In genomic region chr12:113467514-113468364, GRCh38 we compare ENCODE assay signal across 11 cellular contexts. TPM values are rescaled to one million over a fixed set of nuclear protein-coding genes. Genes with fewer than 3 reads are reported as not detected.
DNase-seq lines count a peak whose midpoint lies in the region; ATAC-seq, FAIRE-seq and TF ChIP-seq lines count a peak whose summit lies in the region.
"Had no signal": no experiment of that assay in that cellular context is flagged by ENCODE, and none has a peak within 500 bp of the region (broad histone marks: within the 10 kb centered on the region; RNA-seq: fewer than 3 reads in every experiment).

No MANE protein-coding gene starts in this region.

- intact Hi-C loops in left ventricle myocardium inferior (cut with micrococcal nuclease) (no loop called here), left ventricle myocardium superior (cut with micrococcal nuclease) (no loop called here), vagina (cut with DNase I) (loop anchor here (10.0 kb wide), 1 partner anchor 437 kb away; no protein-coding TSS in a partner anchor)

- H3K4me3 ChIP-seq in left ventricle myocardium inferior = peak overlapping the region; percentile 63
- peak overlapping the region; percentile 69 for H3K4me3 ChIP-seq in bronchial epithelial cell (ENCODE audit: low read depth, low read length)
- peak overlapping the region in 1 of 2 experiments; percentile 66 for H3K4me3 ChIP-seq in mesenchymal stem cell (ENCODE audit: insufficient read depth in 1 of 2, low read depth in 1 of 2, low read length in 2 of 2)
- H3K4me3 ChIP-seq in vagina = peak overlapping the region; percentile 15 to 29

- ATAC-seq in left ventricle myocardium superior (no peak), GM18498 (IDR thresholded peaks at IDR 0.05; ENCODE audit: unreplicated experiment) (no peak)

- DNase-seq in left ventricle myocardium inferior (no peak), left ventricle myocardium superior (no peak), bronchial epithelial cell (ENCODE audit: low read depth) (peak; percentile 49), mesenchymal stem cell (no peak), vagina (ENCODE audit: extremely low spot score in 2 of 2) (no peak), DMS 273 treated with DMSO at 0.1 percent for 48 hours (lab: John Stamatoyannopoulos, UW) (no peak), substantia nigra (lab: John Stamatoyannopoulos, UW) (no peak)
- DNase-seq: activated CD4-positive, alpha-beta T cell treated with anti-CD3 and anti-CD28 coated beads for 1 hour; foreskin melanocyte; NCI-H345 had no signal

- H3K36me3 ChIP-seq in left ventricle myocardium inferior (no peaks in the 10 kb centered on the region), bronchial epithelial cell (ENCODE audit: control insufficient read depth, insufficient read depth, low read length) (no peaks in the 10 kb centered on the region), mesenchymal stem cell (ENCODE audit: control insufficient read depth in 1 of 2, insufficient read depth in 2 of 2, low read depth in 1 of 2, low read length in 2 of 2) (no peaks in the 10 kb centered on the region), vagina (no peaks in the 10 kb centered on the region)

- no peak overlapping the region for H2BK120ac ChIP-seq in mesenchymal stem cell (ENCODE audit: low read depth, low read length)

- no peak overlapping the region for H3K9ac ChIP-seq in mesenchymal stem cell (ENCODE audit: low read length)

- no peaks in the 10 kb centered on the region for H3K79me1 ChIP-seq in mesenchymal stem cell (replicated peaks; ENCODE audit: low read length, poor library complexity, severe bottlenecking)

- no peak overlapping the region for H2AK5ac ChIP-seq in mesenchymal stem cell (ENCODE audit: low read length, severe bottlenecking)

- TF ChIP-seq CTCF in left ventricle myocardium inferior (IDR thresholded peaks at IDR 0.05; ENCODE audit: borderline replicate concordance) (no peak), bronchial epithelial cell (IDR thresholded peaks at IDR 0.05; ENCODE audit: insufficient read depth, low read length, severe bottlenecking) (no peak), vagina (IDR thresholded peaks at IDR 0.05) (no peak)

- no peak overlapping the region for H3K4ac ChIP-seq in mesenchymal stem cell (ENCODE audit: low read depth in 1 of 2, low read length in 2 of 2)

- H3K18ac ChIP-seq in mesenchymal stem cell (ENCODE audit: low read depth in 1 of 2, low read length in 2 of 2) = no peak overlapping the region

- H2AFZ ChIP-seq in mesenchymal stem cell (ENCODE audit: low read depth, low read length) = no peak overlapping the region

- 3% methylated on average over 72 of the region's 78 CpGs for WGBS in mesenchymal stem cell

- H2BK15ac ChIP-seq in mesenchymal stem cell (ENCODE audit: low read depth, poor library complexity, severe bottlenecking) = no peak overlapping the region

- no peak overlapping the region for H2BK12ac ChIP-seq in mesenchymal stem cell (ENCODE audit: low read length in 2 of 2)

- H4K8ac ChIP-seq in mesenchymal stem cell (ENCODE audit: low read length) = no peak overlapping the region

- no peak overlapping the region for H3K23ac ChIP-seq in mesenchymal stem cell (ENCODE audit: low read length in 2 of 2)

- no peak overlapping the region for H4K91ac ChIP-seq in mesenchymal stem cell (ENCODE audit: low read length)

- H3K9me3 ChIP-seq in left ventricle myocardium inferior (replicated peaks) (no peaks in the 10 kb centered on the region), mesenchymal stem cell (ENCODE audit: control insufficient read depth, low read length) (no peaks in the 10 kb centered on the region), vagina (no peaks in the 10 kb centered on the region)

- H3K27me3 ChIP-seq in left ventricle myocardium inferior (ENCODE audit: low read depth) (peaks cover 100% of the 10 kb centered on the region), bronchial epithelial cell (ENCODE audit: control insufficient read depth, insufficient read depth, low read length) (peaks cover 70% of the 10 kb centered on the region), mesenchymal stem cell (ENCODE audit: control insufficient read depth in 1 of 2, insufficient read depth in 1 of 2, low read length in 2 of 2) (peaks cover 93 to 99% of the 10 kb centered on the region in 2 experiments), vagina (peaks cover 33% of the 10 kb centered on the region)

- no peak overlapping the region for H2BK5ac ChIP-seq in mesenchymal stem cell (ENCODE audit: low read depth, low read length, poor library complexity, severe bottlenecking)

- no peak for FAIRE-seq in bronchial epithelial cell (lab: Jason Lieb, UNC)

- H3K4me1 ChIP-seq in left ventricle myocardium inferior = peaks cover 50% of the 10 kb centered on the region
- H3K4me1 ChIP-seq in mesenchymal stem cell (ENCODE audit: control insufficient read depth, insufficient read depth, low read depth, low read length) = peaks cover 48% of the 10 kb centered on the region
- H3K4me1 ChIP-seq in vagina = peaks cover 47% of the 10 kb centered on the region

- H3K27ac ChIP-seq in left ventricle myocardium inferior (replicated peaks) (no peak overlapping the region), mesenchymal stem cell (ENCODE audit: low read length, poor library complexity, severe bottlenecking) (no peak overlapping the region), vagina (no peak overlapping the region), substantia nigra (ENCODE audit: low read depth, low read length, poor library complexity, severe bottlenecking) (no peak overlapping the region)

- H3K14ac ChIP-seq in mesenchymal stem cell (ENCODE audit: low read length in 2 of 2) = no peak overlapping the region

- peak overlapping the region; percentile 58 for H3K4me2 ChIP-seq in mesenchymal stem cell (ENCODE audit: low read length, poor library complexity, severe bottlenecking)

- TF ChIP-seq POLR2A in vagina (IDR thresholded peaks at IDR 0.05) = no peak

RNA-seq across cellular contexts. Expression of gene LHX5, which starts 3.9 kb away (rescaled TPM):
- total RNA-seq in left ventricle myocardium inferior (not detected), left ventricle myocardium superior (not detected), bronchial epithelial cell (0.26 and 0.77 TPM in 2 replicates), vagina (not detected)
- polyA plus RNA-seq in mesenchymal stem cell (2013, experiment 1 of 2) = not detected
- polyA plus RNA-seq in mesenchymal stem cell (2013, experiment 2 of 2) = not detected

RNA-seq across cellular contexts. Expression of gene SDSL, which starts 45.6 kb away (rescaled TPM):
- total RNA-seq in left ventricle myocardium inferior (13.3 TPM), left ventricle myocardium superior (7.6 TPM), bronchial epithelial cell (4.7 and 21.5 TPM in 2 replicates), vagina (not detected)
- 5.4 TPM for polyA plus RNA-seq in mesenchymal stem cell (2013, experiment 1 of 2)
- 4.6 TPM for polyA plus RNA-seq in mesenchymal stem cell (2013, experiment 2 of 2)
